ENCODE assay signal across 17 cellular contexts in the genomic region with DNA sequence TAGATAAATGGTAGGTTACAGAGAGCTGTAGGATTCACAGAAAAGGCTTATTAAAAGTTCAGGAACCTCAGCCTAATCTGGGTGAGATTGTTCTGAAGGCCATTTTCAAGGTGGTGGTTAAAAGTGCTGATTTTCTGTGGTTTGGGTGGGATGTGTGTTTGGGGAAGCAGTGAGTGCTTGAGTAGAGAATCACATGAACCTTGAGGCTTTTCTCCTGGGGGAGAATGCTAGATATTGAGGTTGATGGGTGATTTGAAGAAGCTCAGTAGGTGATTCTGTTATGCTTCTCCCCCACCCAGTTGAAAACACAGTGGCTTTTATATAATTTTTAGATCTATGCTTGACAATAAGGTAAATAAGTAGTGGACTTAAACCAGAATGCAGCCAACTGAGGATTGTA. TPM values are rescaled to one million over a fixed set of nuclear protein-coding genes. Genes with fewer than 3 reads are reported as not detected.
DNase-seq lines count a peak whose midpoint lies in the region; ATAC-seq and TF ChIP-seq lines count a peak whose summit lies in the region.
"Had no signal": no experiment of that assay in that cellular context is flagged by ENCODE, and none has a peak within 500 bp of the region (broad histone marks: within the 10 kb centered on the region; RNA-seq: fewer than 3 reads in every experiment).

No MANE protein-coding gene starts in this region.

- TF ChIP-seq POLR2A in stomach (IDR thresholded peaks at IDR 0.05) (no peak), Peyer's patch (IDR thresholded peaks at IDR 0.05) (no peak)

- H3K27ac ChIP-seq in stomach = no peak overlapping the region
- no peak overlapping the region for H3K27ac ChIP-seq in ascending aorta
- H3K27ac ChIP-seq in Peyer's patch = no peak overlapping the region
- H3K27ac ChIP-seq: SK-N-MC had no signal

- peak overlapping the region in 5 of 6 donors; percentile 3 to 85 (median 56) for H3K27ac Mint-ChIP-seq in naive B cell

- H3K36me3 ChIP-seq in stomach = no peaks in the 10 kb centered on the region
- no peaks in the 10 kb centered on the region for H3K36me3 ChIP-seq in BE2C
- H3K36me3 ChIP-seq in ascending aorta = no peaks in the 10 kb centered on the region
- no peaks in the 10 kb centered on the region for H3K36me3 ChIP-seq in Peyer's patch

- H3K27me3 ChIP-seq in stomach (no peaks in the 10 kb centered on the region), BE2C (no peaks in the 10 kb centered on the region), ascending aorta (no peaks in the 10 kb centered on the region), Peyer's patch (no peaks in the 10 kb centered on the region)

- DNase-seq in GM10248 (ENCODE audit: extremely low spot score) (peak; percentile 33), OCI-M1 (lab: John Stamatoyannopoulos, UW) (peak; percentile 4), naive B cell (peak; percentile 61), stomach (no peak), BE2C (no peak), ascending aorta (ENCODE audit: low spot score in 2 of 2) (no peak), Peyer's patch (no peak)
- DNase-seq: activated effector memory CD4-positive, alpha-beta T cell treated with Interleukin-2 at 50 U/mL for 16 hours; AML-193; glutamatergic neuron; kidney glomerular epithelial cell; NCI-H2171 treated with DMSO at 0.1 percent for 48 hours; retina; stimulated activated CD4-positive, alpha-beta T cell treated with anti-CD3 and anti-CD28 coated beads, Interleukin-2, amount 100 ng/mL, for 48 hours; stimulated activated naive CD4-positive, alpha-beta T cell had no signal

- POLR2A ChIA-PET in GM10248 (lab: Yijun Ruan, JAX) = no interaction called here

- peaks cover 72 to 86% (median 85%) of the 10 kb centered on the region in 3 donors for H3K4me1 Mint-ChIP-seq in naive B cell

- H3K27me3 Mint-ChIP-seq in naive B cell = no peaks in the 10 kb centered on the region

- H3K4me1 ChIP-seq in stomach (peaks cover 6 to 45% (median 26%) of the 10 kb centered on the region in 4 donors), BE2C (peaks cover 4% of the 10 kb centered on the region; the same call in 1 of the 2 replicates), ascending aorta (no peaks in the 10 kb centered on the region), Peyer's patch (peaks cover 0 to 8% (median 5%) of the 10 kb centered on the region in 4 donors)

- no peak overlapping the region for H3K4me3 ChIP-seq in stomach
- no peak overlapping the region for H3K4me3 ChIP-seq in BE2C (ENCODE audit: low read depth, low read length)
- H3K4me3 ChIP-seq in ascending aorta = no peak overlapping the region
- H3K4me3 ChIP-seq in Peyer's patch = no peak overlapping the region
- H3K4me3 ChIP-seq: SK-N-MC had no signal

- CTCF ChIA-PET in GM10248 (lab: Yijun Ruan, JAX) = interaction anchor here (1.3 kb wide), 1 partner anchor 251 kb away, joined by 3 read pairs; no protein-coding TSS in a partner anchor

- TF ChIP-seq EP300 in stomach (IDR thresholded peaks at IDR 0.05) = no peak

- H3K9me3 ChIP-seq in stomach = no peaks in the 10 kb centered on the region
- no peaks in the 10 kb centered on the region for H3K9me3 ChIP-seq in BE2C
- H3K9me3 ChIP-seq in ascending aorta = no peaks in the 10 kb centered on the region
- H3K9me3 ChIP-seq in Peyer's patch = no peaks in the 10 kb centered on the region

- H3K9me3 Mint-ChIP-seq in naive B cell = no peaks in the 10 kb centered on the region

- intact Hi-C loops in stomach (cut with DNase I; ENCODE audit: low total_unique reads) = no loop called here
- intact Hi-C loops in ascending aorta (cut with DNase I) = no loop called here

- TF ChIP-seq CTCF in GM10248 (IDR thresholded peaks at IDR 0.05; ENCODE audit: control extremely low read depth, extremely low read depth, low read depth, missing control alignments) = no peak
- TF ChIP-seq CTCF in stomach (IDR thresholded peaks at IDR 0.05) = no peak
- TF ChIP-seq CTCF in BE2C (IDR thresholded peaks at IDR 0.05; ENCODE audit: low read depth, low read length) = no peak
- TF ChIP-seq CTCF in ascending aorta (IDR thresholded peaks at IDR 0.05) = no peak
- no peak for TF ChIP-seq CTCF in Peyer's patch (IDR thresholded peaks at IDR 0.05)

- peak; percentile 49 for ATAC-seq in GM21390 (IDR thresholded peaks at IDR 0.05; ENCODE audit: unreplicated experiment)
- peak; percentile 56 to 64 for ATAC-seq in naive B cell (ENCODE audit: low read depth in 2 of 2)

- peaks cover 2 to 11% of the 10 kb centered on the region in 2 donors for H3K36me3 Mint-ChIP-seq in naive B cell

- H3K4me3 Mint-ChIP-seq in naive B cell = peak overlapping the region in 7 of 8 donors; percentile 6 to 47 (median 42)

RNA-seq across cellular contexts. Expression of a gene that starts 7.9 kb away (rescaled TPM):
- polyA plus RNA-seq in naive B cell (ENCODE audit: low read depth in 6 of 6) (100 to 1,000 TPM in 1 of 6 donors, 10 to 100 TPM in 4, 1 to 10 TPM in 1; 8.3 to 106 (median 65.8) TPM), stomach (10 to 100 TPM; 12.2 to 19.2 (median 13.0) TPM)
- total RNA-seq in stomach (100 to 1,000 TPM in 1 of 5 donors, 10 to 100 TPM in 4; 26.6 to 193 (median 70.7) TPM), ascending aorta (12.6 TPM), Peyer's patch (100 to 1,000 TPM in 1 of 4 donors, 10 to 100 TPM in 3; 63.0 to 107 (median 81.7) TPM)
- 31.4 TPM for polyA plus RNA-seq in BE2C (2012; ENCODE audit: insufficient read depth, insufficient read length, low read depth)

Comparison
In these comparisons a context has a peak if more than half of its experiments do, and no peak if none do; other contexts are left out.
1. DNase-seq: peak in GM10248 (single experiment), OCI-M1 (single experiment) and naive B cell (single experiment); none in stomach (single experiment), BE2C (single experiment), ascending aorta (0 of 2) and Peyer's patch (0 of 3).